Comparison of ENCODE assay signal across 1 cellular context in genomic region chr5:124679578-124680210, GRCh38.
TF ChIP-seq lines count a peak whose summit lies in the region.

No MANE protein-coding gene starts in this region.

TF ChIP-seq in IMR-90, 13 proteins besides CTCF, POLR2A, EP300 and RAD21:
- TF ChIP-seq MAFK (IDR thresholded peaks at IDR 0.05; ENCODE audit: low read depth, low read length): no peak
- no peak for TF ChIP-seq FOS (IDR thresholded peaks at IDR 0.05; ENCODE audit: low read depth, low read length)
